Comparison of ENCODE assay signal across 8 cellular contexts in genomic region chr5:69217732-69218568, GRCh38. TPM values are rescaled to one million over a fixed set of nuclear protein-coding genes. Genes with fewer than 3 reads are reported as not detected.
DNase-seq lines count a peak whose midpoint lies in the region; FAIRE-seq and TF ChIP-seq lines count a peak whose summit lies in the region.

No MANE protein-coding gene starts in this region.

- peak; percentile 8 for TF ChIP-seq CTCF in foreskin fibroblast (IDR thresholded peaks at IDR 0.05; ENCODE audit: low read depth, low read length)
- peak; percentile 25 for TF ChIP-seq CTCF in neural progenitor cell (IDR thresholded peaks at IDR 0.05)

- no peaks in the 10 kb centered on the region for H4K20me1 ChIP-seq in neural progenitor cell (ENCODE audit: low read depth)

- H3K9me3 Mint-ChIP-seq in neural progenitor cell, result peaks cover 3% of the 10 kb centered on the region

- peak; percentile 78 for FAIRE-seq in H54 (lab: Jason Lieb, UNC)

- H3K4me1 Mint-ChIP-seq in neural progenitor cell, result peaks cover 7% of the 10 kb centered on the region

- H3K27me3 ChIP-seq in neural progenitor cell, result no peaks in the 10 kb centered on the region

- peak overlapping the region; percentile 79 for H3K4me2 ChIP-seq in neural progenitor cell

- H3K36me3 ChIP-seq in ES-I3 (ENCODE audit: insufficient read depth, low read length) (no peaks in the 10 kb centered on the region; the same call in 1 of the 2 replicates), neural progenitor cell (peaks cover 5% of the 10 kb centered on the region)

- H3K9me3 ChIP-seq in ES-I3 (ENCODE audit: control insufficient read depth, insufficient read depth, low read length), result no peaks in the 10 kb centered on the region
- no peaks in the 10 kb centered on the region for H3K9me3 ChIP-seq in neural progenitor cell (ENCODE audit: low read depth)

- H3K4me3 ChIP-seq in foreskin fibroblast (ENCODE audit: low read depth in 1 of 2, low read length in 2 of 2), result peak overlapping the region; percentile 76 to 97
- peak overlapping the region; percentile 73 for H3K4me3 ChIP-seq in neural progenitor cell

- TF ChIP-seq POLR2A in H54 (IDR thresholded peaks at IDR 0.05; ENCODE audit: low read depth, low read length) (peak; percentile 68), Raji (IDR thresholded peaks at IDR 0.05; ENCODE audit: insufficient read depth, low read depth, low read length) (peak; percentile 91)

- H3K4me3 Mint-ChIP-seq in neural progenitor cell, result peak overlapping the region; percentile 100

- peaks cover 4% of the 10 kb centered on the region for H3K27me3 Mint-ChIP-seq in neural progenitor cell (ENCODE audit: insufficient read depth, low read depth)

- DNase-seq in H54 (ENCODE audit: insufficient read length, low spot score) (peak; percentile 92), LoVo (ENCODE audit: low spot score) (peak; percentile 96), activated gamma-delta T cell (lab: John Stamatoyannopoulos, UW) (peak; percentile 62), foreskin fibroblast (peak; percentile 90 to 97), neural progenitor cell (ENCODE audit: low spot score) (peak; percentile 94), stromal cell of bone marrow (ENCODE audit: low read depth) (peak; percentile 86)

- peaks cover 12% of the 10 kb centered on the region for H3K36me3 Mint-ChIP-seq in neural progenitor cell

- peak overlapping the region; percentile 84 for H3K27ac ChIP-seq in neural progenitor cell

- H2AFZ ChIP-seq in neural progenitor cell (replicated peaks), result peak overlapping the region; percentile 91

- peaks cover 28% of the 10 kb centered on the region for H3K79me2 ChIP-seq in neural progenitor cell (ENCODE audit: low read depth)

- H3F3A ChIP-seq in neural progenitor cell (ENCODE audit: low read depth), result peaks cover 22% of the 10 kb centered on the region

- H3K9ac ChIP-seq in ES-I3 (ENCODE audit: low read depth, low read length) (peak overlapping the region; percentile 100), neural progenitor cell (peak overlapping the region; percentile 43)

- H3K4me1 ChIP-seq in ES-I3 (ENCODE audit: insufficient read depth, low read length), result no peaks in the 10 kb centered on the region
- no peaks in the 10 kb centered on the region for H3K4me1 ChIP-seq in neural progenitor cell

- peak overlapping the region; percentile 69 for H3K27ac Mint-ChIP-seq in neural progenitor cell

RNA-seq across cellular contexts. Expression of gene CDK7, which starts 16.7 kb away (rescaled TPM):
- total RNA-seq in neural progenitor cell (ENCODE audit: low replicate concordance), result 38.0 and 57.3 TPM in 2 replicates

RNA-seq across cellular contexts. Expression of gene CENPH, which starts 28.6 kb away (rescaled TPM):
- 160 and 303 TPM in 2 replicates for total RNA-seq in neural progenitor cell (ENCODE audit: low replicate concordance)

RNA-seq across cellular contexts. Expression of gene CCNB1, which starts 51.0 kb away (rescaled TPM):
- 317 and 408 TPM in 2 replicates for total RNA-seq in neural progenitor cell (ENCODE audit: low replicate concordance)

Comparison
In these comparisons a context has a peak if more than half of its experiments do, and no peak if none do; other contexts are left out.
1. Peak in every context shown above with its lines: DNase-seq, H3K4me3 ChIP-seq and H3K27ac ChIP-seq.